ENCODE assay signal across 22 cellular contexts in the genomic region with DNA sequence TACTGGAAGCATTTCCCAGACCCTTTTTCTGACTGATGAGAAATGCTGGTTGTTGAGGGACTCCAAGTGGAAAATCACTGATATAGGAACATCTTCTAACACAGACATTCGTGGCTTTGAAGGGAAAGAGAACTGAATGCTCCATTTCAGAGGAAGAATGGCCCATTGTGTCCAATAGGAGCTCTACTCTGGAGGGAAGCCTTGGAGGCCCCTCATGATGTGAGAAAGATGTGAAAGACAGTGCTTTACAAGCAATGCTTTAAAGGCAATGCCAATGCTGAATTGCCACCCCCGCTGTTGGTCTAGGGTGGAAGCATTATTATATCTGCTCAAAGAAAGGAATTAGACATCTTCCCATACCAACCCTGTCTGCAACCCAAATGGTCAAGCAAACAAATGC. TPM values are rescaled to one million over a fixed set of nuclear protein-coding genes. Genes with fewer than 3 reads are reported as not detected.
DNase-seq lines count a peak whose midpoint lies in the region; ATAC-seq and TF ChIP-seq lines count a peak whose summit lies in the region.
"Had no signal": no experiment of that assay in that cellular context is flagged by ENCODE, and none has a peak within 500 bp of the region (broad histone marks: within the 10 kb centered on the region; RNA-seq: fewer than 3 reads in every experiment).

No MANE protein-coding gene starts in this region.

- intact Hi-C loops in A673 (cut with micrococcal nuclease; ENCODE audit: unreplicated experiment) (no loop called here), Right ventricle myocardium inferior (cut with DNase I) (no loop called here)

- CTCF ChIA-PET in A673 (lab: Charles Lee) = no interaction called here

- no peak overlapping the region for H3K27ac ChIP-seq in A673 (ENCODE audit: low read depth, low read length, poor library complexity, severe bottlenecking)
- H3K27ac ChIP-seq: 22Rv1, RWPE1 had no signal

- H3K4me3 ChIP-seq in A673 (ENCODE audit: low read depth, low read length, poor library complexity, severe bottlenecking) = no peak overlapping the region

- no peaks in the 10 kb centered on the region for H3K9me3 ChIP-seq in A673 (ENCODE audit: low read depth, low read length, poor library complexity, severe bottlenecking)
- H3K9me3 ChIP-seq: Caco-2 had no signal

- H3K4me1 ChIP-seq in A673 (ENCODE audit: insufficient read depth, low read length, poor library complexity, severe bottlenecking) = peaks cover 5% of the 10 kb centered on the region

- DNase-seq in NCI-H526 (lab: John Stamatoyannopoulos, UW) = peak; percentile 50 to 65
- DNase-seq in NCI-H526 treated with DMSO at 0.1 percent for 48 hours (lab: John Stamatoyannopoulos, UW) = no peak
- DNase-seq in epidermal melanocyte (ENCODE audit: insufficient read length, low spot score) = peak; percentile 40
- peak; percentile 2 for DNase-seq in midbrain (lab: John Stamatoyannopoulos, UW)
- DNase-seq in T-helper 9 cell = no peak
- no peak for DNase-seq in A673 (ENCODE audit: low spot score)
- DNase-seq in Right ventricle myocardium inferior (ENCODE audit: missing footprints) = no peak
- DNase-seq: Caco-2; CD4-positive, CD25-positive, alpha-beta regulatory T cell; GDM1; KBM-7; NCI-H1105 treated with DMSO at 0.1 percent for 48 hours; NCI-H1694; NCI-H2081 treated with DMSO at 0.1 percent for 48 hours; NCI-H510A; OCI-M1 had no signal

- POLR2A ChIA-PET in A673 (lab: Charles Lee; ENCODE audit: low non-redundant PET) = no interaction called here

- H3K27me3 ChIP-seq in A673 (replicated peaks; ENCODE audit: insufficient read depth, low read depth, low read length, poor library complexity) = peaks cover 45% of the 10 kb centered on the region

- ATAC-seq in GM19397 (IDR thresholded peaks at IDR 0.05; ENCODE audit: unreplicated experiment) (no peak), Right ventricle myocardium inferior (no peak)
- ATAC-seq: HCT116, HepG2 had no signal

- no peaks in the 10 kb centered on the region for H3K36me3 ChIP-seq in A673 (ENCODE audit: insufficient read depth, low read length, poor library complexity, severe bottlenecking)

- BruUV-seq in A673 (replicated peaks; lab: Mats Ljungman, UMichigan) = no TSS peak

- TF ChIP-seq CTCF in A673 (conservative IDR thresholded peaks at IDR 0.05; ENCODE audit: low read depth, low read length) = no peak

RNA-seq across cellular contexts. Expression of a gene that starts 13.7 kb away (rescaled TPM):
- total RNA-seq in A673 (2021) (0.13 and 0.17 TPM in 2 replicates), Right ventricle myocardium inferior (2.1 TPM)
- total RNA-seq: B cell; CD4-positive, CD25-positive, alpha-beta regulatory T cell; HepG2 had no signal

Comparison
In these comparisons a context has a peak if more than half of its experiments do, and no peak if none do; other contexts are left out.
1. DNase-seq: peak in NCI-H526 (2 of 2), epidermal melanocyte (single experiment) and midbrain (single experiment); none in NCI-H526 treated with DMSO at 0.1 percent for 48 hours (single experiment), T-helper 9 cell (single experiment), A673 (single experiment) and Right ventricle myocardium inferior (single experiment).